Comparison of ENCODE assay signal across 24 cellular contexts in genomic region chr1:114691061-114691460, GRCh38. TPM values are rescaled to one million over a fixed set of nuclear protein-coding genes. Genes with fewer than 3 reads are reported as not detected.
"Had no signal": no experiment of that assay in that cellular context is flagged by ENCODE, and none has a peak within 500 bp of the region (broad histone marks: within the 10 kb centered on the region; RNA-seq: fewer than 3 reads in every experiment).

No MANE protein-coding gene starts in this region.

- H3K27ac ChIP-seq: adrenal gland, esophagus squamous epithelium, tibial nerve, vagina, WERI-Rb-1 had no signal

- H3K4me1 Mint-ChIP-seq: activated naive CD4-positive, alpha-beta T cell treated with anti-CD3 and anti-CD28 coated beads, Interleukin-2, amount 50 U/mL, for 24 hours had no signal

- H3K4me3 ChIP-seq: adrenal gland, esophagus squamous epithelium, tibial nerve, vagina had no signal

- DNase-seq: activated CD4-positive, alpha-beta T cell treated with anti-CD3 and anti-CD28 coated beads for 1 hour; activated CD8-positive, alpha-beta memory T cell treated with anti-CD3 and anti-CD28 coated beads for 24 hours; activated CD8-positive, alpha-beta memory T cell treated with anti-CD3 and anti-CD28 coated beads, Interleukin-2, amount 50 U/mL, for 48 hours; activated effector memory CD4-positive, alpha-beta T cell treated with anti-CD3 and anti-CD28 coated beads, Interleukin-2, amount 50 U/mL, for 16 hours; activated T-cell treated with anti-CD3 and anti-CD28 coated beads, Interleukin-2, amount 50 U/mL, for 72 hours; adrenal gland; dermis blood vessel endothelial cell; effector memory CD8-positive, alpha-beta T cell; esophagus squamous epithelium; glutamatergic neuron; hippocampal formation; midbrain; occipital lobe; posterior cingulate gyrus; stimulated activated CD4-positive, alpha-beta T cell treated with anti-CD3 and anti-CD28 coated beads, Interleukin-2, amount 100 ng/mL, for 24 hours; WERI-Rb-1 had no signal

- H3K27me3 ChIP-seq: vagina had no signal

- H3K27ac Mint-ChIP-seq: activated naive CD4-positive, alpha-beta T cell treated with anti-CD3 and anti-CD28 coated beads, Interleukin-2, amount 50 U/mL, for 24 hours; activated T-cell treated with anti-CD3 and anti-CD28 coated beads, Interleukin-2, amount 50 U/mL, for 72 hours; effector memory CD8-positive, alpha-beta T cell; stimulated activated naive CD8-positive, alpha-beta T cell treated with anti-CD3 and anti-CD28 coated beads, Interleukin-15, Interleukin-2, amounts not matched to agents 100 ng/mL and 50 ng/mL, for 24 hours had no signal

- H3K4me1 ChIP-seq: adrenal gland, esophagus squamous epithelium, tibial nerve, vagina had no signal

- H3K36me3 Mint-ChIP-seq: activated naive CD4-positive, alpha-beta T cell treated with anti-CD3 and anti-CD28 coated beads, Interleukin-2, amount 50 U/mL, for 24 hours had no signal

- ATAC-seq: activated T-cell treated with anti-CD3 and anti-CD28 coated beads, Interleukin-2, amount 50 U/mL, for 72 hours; effector memory CD8-positive, alpha-beta T cell; left lobe of liver had no signal

- H3K9me3 Mint-ChIP-seq: activated naive CD4-positive, alpha-beta T cell treated with anti-CD3 and anti-CD28 coated beads, Interleukin-2, amount 50 U/mL, for 24 hours; activated T-cell treated with anti-CD3 and anti-CD28 coated beads, Interleukin-2, amount 50 U/mL, for 72 hours; effector memory CD8-positive, alpha-beta T cell; stimulated activated naive CD8-positive, alpha-beta T cell treated with anti-CD3 and anti-CD28 coated beads, Interleukin-15, Interleukin-2, amounts not matched to agents 100 ng/mL and 50 ng/mL, for 24 hours had no signal

- H3K9me3 ChIP-seq: adrenal gland, esophagus squamous epithelium, tibial nerve, vagina had no signal

- H3K36me3 ChIP-seq: adrenal gland, esophagus squamous epithelium, tibial nerve, vagina, WERI-Rb-1 had no signal

- H3K4me3 Mint-ChIP-seq: activated naive CD4-positive, alpha-beta T cell treated with anti-CD3 and anti-CD28 coated beads, Interleukin-2, amount 50 U/mL, for 24 hours; activated T-cell treated with anti-CD3 and anti-CD28 coated beads, Interleukin-2, amount 50 U/mL, for 72 hours; effector memory CD8-positive, alpha-beta T cell; stimulated activated naive CD8-positive, alpha-beta T cell treated with anti-CD3 and anti-CD28 coated beads, Interleukin-15, Interleukin-2, amounts not matched to agents 100 ng/mL and 50 ng/mL, for 24 hours had no signal

RNA-seq across cellular contexts. Expression of gene AMPD1, which starts 4.3 kb away (rescaled TPM):
- total RNA-seq: adrenal gland; dermis blood vessel endothelial cell; fibroblast of villous mesenchyme; left lobe of liver; lung microvascular endothelial cell; occipital lobe; T-helper 2 cell treated with Interferon-gamma antibody and Interleukin-4, amounts not matched to agents 100 ng/mL and 5 ng/mL, for 36 hours; tibial nerve; vagina had no signal
